ENCODE assay signal across 8 cellular contexts in genomic region chr17:8073627-8074485, GRCh38. TPM values are rescaled to one million over a fixed set of nuclear protein-coding genes. Genes with fewer than 3 reads are reported as not detected.
DNase-seq lines count a peak whose midpoint lies in the region; ATAC-seq and TF ChIP-seq lines count a peak whose summit lies in the region.

No MANE protein-coding gene starts in this region.

- no peaks in the 10 kb centered on the region for H3K36me3 Mint-ChIP-seq in activated CD4-positive, alpha-beta T cell treated with anti-CD3 and anti-CD28 coated beads, Interleukin-2, amount 10 ng/mL, durations not matched to agents 7 days and 5 days (ENCODE audit: low read depth)

- no peak for TF ChIP-seq POLR2A in lower leg skin (IDR thresholded peaks at IDR 0.05)

- CTCF ChIA-PET in activated CD4-positive, alpha-beta T cell treated with anti-CD3 and anti-CD28 coated beads, Interleukin-2, amount 10 ng/mL, durations not matched to agents 7 days and 5 days (lab: Charles Lee): interaction anchor here (0.6 to 3.5 kb wide), 18 partner anchors 9 to 203 kb away, joined by 3 to 32 read pairs (median 4); partner anchors contain the start of genes ALOX12B and ALOXE3

- intact Hi-C loops in lower leg skin (cut with DNase I; ENCODE audit: low total_unique reads): no loop called here

- DNase-seq in ACHN (peak; percentile 68), NCI-H2171 treated with DMSO at 0.1 percent for 48 hours (lab: John Stamatoyannopoulos, UW) (peak; percentile 56), dermis blood vessel endothelial cell (peak; percentile 78), lower leg skin (ENCODE audit: low spot score in 2 of 2) (peak; percentile 38 to 94)
- peak; percentile 85 for DNase-seq in activated CD4-positive, alpha-beta T cell treated with anti-CD3 and anti-CD28 coated beads, Interleukin-2, amount 10 ng/mL, durations not matched to agents 7 days and 5 days
- DNase-seq in stimulated activated CD8-positive, alpha-beta memory T cell treated with anti-CD3 and anti-CD28 coated beads, Interleukin-15, amount 100 ng/mL, for 1 hour (ENCODE audit: low read depth): peak; percentile 70

- H3K4me3 Mint-ChIP-seq in activated CD4-positive, alpha-beta T cell treated with anti-CD3 and anti-CD28 coated beads, Interleukin-2, amount 10 ng/mL, durations not matched to agents 7 days and 5 days: peak overlapping the region; percentile 60

- TF ChIP-seq CTCF in lower leg skin (IDR thresholded peaks at IDR 0.05): peak in 1 of 3 donors; percentile 47

- H3K4me3 ChIP-seq in lower leg skin (ENCODE audit: low read depth, poor library complexity, severe bottlenecking): no peak overlapping the region

- peaks cover 21% of the 10 kb centered on the region for H3K4me1 Mint-ChIP-seq in activated CD4-positive, alpha-beta T cell treated with anti-CD3 and anti-CD28 coated beads, Interleukin-2, amount 10 ng/mL, durations not matched to agents 7 days and 5 days

- no peak overlapping the region for H3K27ac Mint-ChIP-seq in activated CD4-positive, alpha-beta T cell treated with anti-CD3 and anti-CD28 coated beads, Interleukin-2, amount 10 ng/mL, durations not matched to agents 7 days and 5 days

- in situ Hi-C loops in ACHN (cut with HindIII; ENCODE audit: low pct_ligation_motif_present, low pct_unique_long_range_greater_than_20kb, low sequenced_read_pairs): no loop called here

- H3K9me3 Mint-ChIP-seq in activated CD4-positive, alpha-beta T cell treated with anti-CD3 and anti-CD28 coated beads, Interleukin-2, amount 10 ng/mL, durations not matched to agents 7 days and 5 days: no peaks in the 10 kb centered on the region

- peaks cover 57% of the 10 kb centered on the region for H3K27me3 Mint-ChIP-seq in activated CD4-positive, alpha-beta T cell treated with anti-CD3 and anti-CD28 coated beads, Interleukin-2, amount 10 ng/mL, durations not matched to agents 7 days and 5 days

- ATAC-seq in GM18498 (IDR thresholded peaks at IDR 0.05; ENCODE audit: unreplicated experiment) (peak; percentile 53), HG02588 (IDR thresholded peaks at IDR 0.05; ENCODE audit: unreplicated experiment) (no peak)

- WGBS in lower leg skin, 2 donors: 5% methylated on average over 25 to 28 of the region's 28 CpGs

- POLR2A ChIA-PET in activated CD4-positive, alpha-beta T cell treated with anti-CD3 and anti-CD28 coated beads, Interleukin-2, amount 10 ng/mL, durations not matched to agents 7 days and 5 days (lab: Charles Lee): no interaction called here

RNA-seq across cellular contexts. Expression of gene ALOX12B, which starts 13.7 kb away (rescaled TPM):
- total RNA-seq in activated CD4-positive, alpha-beta T cell treated with anti-CD3 and anti-CD28 coated beads, Interleukin-2, amount 10 ng/mL, durations not matched to agents 7 days and 5 days: under 1 TPM; 0.27 to 0.31 TPM
- total RNA-seq in dermis blood vessel endothelial cell (not detected in 2 replicates), lower leg skin (100 to 1,000 TPM; 131 to 246 (median 157) TPM)

RNA-seq across cellular contexts. Expression of gene ALOX15B, which starts 35.0 kb away (rescaled TPM):
- not detected for total RNA-seq in activated CD4-positive, alpha-beta T cell treated with anti-CD3 and anti-CD28 coated beads, Interleukin-2, amount 10 ng/mL, durations not matched to agents 7 days and 5 days
- total RNA-seq in dermis blood vessel endothelial cell (not detected in 2 replicates), lower leg skin (100 to 1,000 TPM in 1 of 4 donors, 10 to 100 TPM in 3; 13.9 to 116 (median 59.9) TPM)

RNA-seq across cellular contexts. Expression of gene ALOXE3, which starts 44.5 kb away (rescaled TPM):
- not detected for total RNA-seq in activated CD4-positive, alpha-beta T cell treated with anti-CD3 and anti-CD28 coated beads, Interleukin-2, amount 10 ng/mL, durations not matched to agents 7 days and 5 days
- total RNA-seq in dermis blood vessel endothelial cell (0.05 TPM in 1 of 2 replicates, not detected in the other), lower leg skin (100 to 1,000 TPM in 1 of 4 donors, 10 to 100 TPM in 3; 73.8 to 143 (median 88.2) TPM)

RNA-seq across cellular contexts. Expression of gene HES7, which starts 50.0 kb away (rescaled TPM):
- total RNA-seq in activated CD4-positive, alpha-beta T cell treated with anti-CD3 and anti-CD28 coated beads, Interleukin-2, amount 10 ng/mL, durations not matched to agents 7 days and 5 days: under 1 TPM; 0.15 to 0.20 TPM
- total RNA-seq in dermis blood vessel endothelial cell (0.09 TPM in 1 of 2 replicates, not detected in the other), lower leg skin (not detected)

Comparison
In these comparisons a context has a peak if more than half of its experiments do, and no peak if none do; other contexts are left out.
1. RNA of gene ALOX12B, which starts 13.7 kb away (total RNA-seq): 131 to 246 TPM in lower leg skin; 0.27 to 0.31 TPM in activated CD4-positive, alpha-beta T cell treated with anti-CD3 and anti-CD28 coated beads, Interleukin-2, amount 10 ng/mL, durations not matched to agents 7 days and 5 days and not detected in dermis blood vessel endothelial cell; every median in the first group is over 100 times any median in the second.
2. RNA of gene ALOX15B, which starts 35.0 kb away (total RNA-seq): 13.9 to 116 TPM in lower leg skin; not detected in activated CD4-positive, alpha-beta T cell treated with anti-CD3 and anti-CD28 coated beads, Interleukin-2, amount 10 ng/mL, durations not matched to agents 7 days and 5 days and not detected in dermis blood vessel endothelial cell; every median in the first group is over 10 times any median in the second.
3. RNA of gene ALOXE3, which starts 44.5 kb away (total RNA-seq): 73.8 to 143 TPM in lower leg skin; not detected in activated CD4-positive, alpha-beta T cell treated with anti-CD3 and anti-CD28 coated beads, Interleukin-2, amount 10 ng/mL, durations not matched to agents 7 days and 5 days and 0.05 TPM in dermis blood vessel endothelial cell; every median in the first group is over 10 times any median in the second.
4. Peak in every context shown above with its lines, with median percentiles within 50 percentile points of each other: DNase-seq.